In genomic region chr13:113411216-113412023, GRCh38 we compare ENCODE assay signal across 9 cellular contexts. TPM values are rescaled to one million over a fixed set of nuclear protein-coding genes. Genes with fewer than 3 reads are reported as not detected.
A peak's percentile ranks its signal among the peaks of the same experiment; 100 is the strongest.
DNase-seq lines count a peak whose midpoint lies in the region; ATAC-seq lines count a peak whose summit lies in the region.
"Had no signal": no experiment of that assay in that cellular context is flagged by ENCODE, and none has a peak within 500 bp of the region (broad histone marks: within the 10 kb centered on the region; RNA-seq: fewer than 3 reads in every experiment).

No MANE protein-coding gene starts in this region.

- H3K4me2 ChIP-seq in GM23248 (ENCODE audit: unreplicated experiment) = peak overlapping the region; percentile 74

- H3K27ac Mint-ChIP-seq in activated CD4-positive, alpha-beta T cell treated with anti-CD3 and anti-CD28 coated beads, Interleukin-2, amount 10 ng/mL, durations not matched to agents 24 days and 14 days = no peak overlapping the region

- in situ Hi-C loops in GM23248 (cut with MboI) = no loop called here

- no peaks in the 10 kb centered on the region for H3K36me3 ChIP-seq in GM23248 (ENCODE audit: low read depth)

- no peaks in the 10 kb centered on the region for H3K36me3 Mint-ChIP-seq in activated CD4-positive, alpha-beta T cell treated with anti-CD3 and anti-CD28 coated beads, Interleukin-2, amount 10 ng/mL, durations not matched to agents 24 days and 14 days (ENCODE audit: low read depth)
- H3K36me3 Mint-ChIP-seq: activated naive CD4-positive, alpha-beta T cell treated with anti-CD3 and anti-CD28 coated beads, Interleukin-2, amount 50 U/mL, for 72 hours had no signal

- no peaks in the 10 kb centered on the region for H3K9me3 ChIP-seq in GM23248 (ENCODE audit: low read depth)

- no peaks in the 10 kb centered on the region for H3K9me2 ChIP-seq in GM23248 (ENCODE audit: insufficient read depth)

- H3K9me3 Mint-ChIP-seq in activated CD4-positive, alpha-beta T cell treated with anti-CD3 and anti-CD28 coated beads, Interleukin-2, amount 10 ng/mL, durations not matched to agents 24 days and 14 days = no peaks in the 10 kb centered on the region
- H3K9me3 Mint-ChIP-seq: activated naive CD4-positive, alpha-beta T cell treated with anti-CD3 and anti-CD28 coated beads, Interleukin-2, amount 50 U/mL, for 72 hours had no signal

- no peaks in the 10 kb centered on the region for H3K27me3 ChIP-seq in GM23248 (replicated peaks; ENCODE audit: insufficient read depth)

- no peaks in the 10 kb centered on the region for H4K20me1 ChIP-seq in GM23248 (ENCODE audit: insufficient read depth)

- intact Hi-C loops in activated CD4-positive, alpha-beta T cell treated with anti-CD3 and anti-CD28 coated beads, Interleukin-2, amount 10 ng/mL, durations not matched to agents 24 days and 14 days (cut with micrococcal nuclease) = no loop called here

- no peaks in the 10 kb centered on the region for H3K27me3 Mint-ChIP-seq in activated CD4-positive, alpha-beta T cell treated with anti-CD3 and anti-CD28 coated beads, Interleukin-2, amount 10 ng/mL, durations not matched to agents 24 days and 14 days

- ATAC-seq in GM18861 (IDR thresholded peaks at IDR 0.05; ENCODE audit: unreplicated experiment) (no peak), GM18870 (IDR thresholded peaks at IDR 0.05; ENCODE audit: unreplicated experiment) (no peak)

- WGBS in GM23248 (ENCODE audit: low coverage in 1 of 2, low lambda C conversion rate in 2 of 2, missing lambda C conversion rate in 2 of 2), 2 experiments = 23 to 27% methylated on average over 29 to 30 of the region's 30 CpGs

- peaks cover 33% of the 10 kb centered on the region for H3K4me1 ChIP-seq in GM23248 (ENCODE audit: insufficient read depth)

- no peaks in the 10 kb centered on the region for H3K4me1 Mint-ChIP-seq in activated CD4-positive, alpha-beta T cell treated with anti-CD3 and anti-CD28 coated beads, Interleukin-2, amount 10 ng/mL, durations not matched to agents 24 days and 14 days

- H2AFZ ChIP-seq in GM23248 = peak overlapping the region; percentile 40

- peaks cover 4% of the 10 kb centered on the region; the same call in 1 of the 2 replicates for H3F3A ChIP-seq in GM23248 (ENCODE audit: insufficient read depth)

- H3K79me2 ChIP-seq in GM23248 (ENCODE audit: insufficient read depth) = no peaks in the 10 kb centered on the region

- H3K4me3 ChIP-seq in GM23248 = peak overlapping the region; percentile 57

- DNase-seq in GM23248 = peak; percentile 97
- peak; percentile 86 for DNase-seq in T1000 (lab: John Stamatoyannopoulos, UW)
- DNase-seq in glomerular visceral epithelial cell (ENCODE audit: extremely low spot score) = peak; percentile 89
- peak; percentile 61 for DNase-seq in smooth muscle cell of the brain vasculature (ENCODE audit: low read depth, low spot score)
- no peak for DNase-seq in activated gamma-delta T cell treated with Interleukin-2 at 50 U/mL for 16 hours
- no peak for DNase-seq in activated CD4-positive, alpha-beta T cell treated with anti-CD3 and anti-CD28 coated beads, Interleukin-2, amount 10 ng/mL, durations not matched to agents 24 days and 14 days

- H3K27ac ChIP-seq in GM23248 = peak overlapping the region; percentile 98

- H3K9ac ChIP-seq in GM23248 = peak overlapping the region; percentile 82

- H3K4me3 Mint-ChIP-seq in activated CD4-positive, alpha-beta T cell treated with anti-CD3 and anti-CD28 coated beads, Interleukin-2, amount 10 ng/mL, durations not matched to agents 24 days and 14 days = no peak overlapping the region

RNA-seq across cellular contexts. Expression of gene ADPRHL1, which starts 41.9 kb away (rescaled TPM):
- 1.4 and 2.2 TPM in 2 replicates for total RNA-seq in GM23248 (2014; rRNA removed; shearing (Covaris generic))
- 1.6 and 1.8 TPM in 2 replicates for polyA plus RNA-seq in GM23248 (2016; fragmentation: Nextera tagmentation; extraction: Ambion mirVana)
- total RNA-seq in activated CD4-positive, alpha-beta T cell treated with anti-CD3 and anti-CD28 coated beads, Interleukin-2, amount 10 ng/mL, durations not matched to agents 24 days and 14 days = 0.62 and 0.86 TPM in 2 replicates

RNA-seq across cellular contexts. Expression of gene GRTP1, which starts 47.5 kb away (rescaled TPM):
- total RNA-seq in GM23248 (2014; rRNA removed; shearing (Covaris generic)) = not detected in 2 replicates
- polyA plus RNA-seq in GM23248 (2016; fragmentation: Nextera tagmentation; extraction: Ambion mirVana) = 0.18 TPM in 1 of 2 replicates, not detected in the other
- not detected in 2 replicates for total RNA-seq in activated CD4-positive, alpha-beta T cell treated with anti-CD3 and anti-CD28 coated beads, Interleukin-2, amount 10 ng/mL, durations not matched to agents 24 days and 14 days

Comparison
In these comparisons a context has a peak if more than half of its experiments do, and no peak if none do; other contexts are left out.
1. DNase-seq: peak in GM23248 (single experiment), T1000 (single experiment), glomerular visceral epithelial cell (single experiment) and smooth muscle cell of the brain vasculature (single experiment); none in activated gamma-delta T cell treated with Interleukin-2 at 50 U/mL for 16 hours (single experiment) and activated CD4-positive, alpha-beta T cell treated with anti-CD3 and anti-CD28 coated beads, Interleukin-2, amount 10 ng/mL, durations not matched to agents 24 days and 14 days (single experiment).